14 cellular contexts compared by ENCODE assay signal in genomic region chr11:11427185-11427944, GRCh38.
DNase-seq lines count a peak whose midpoint lies in the region; ATAC-seq and TF ChIP-seq lines count a peak whose summit lies in the region.
"Had no signal": no experiment of that assay in that cellular context is flagged by ENCODE, and none has a peak within 500 bp of the region (broad histone marks: within the 10 kb centered on the region; RNA-seq: fewer than 3 reads in every experiment).

No MANE protein-coding gene starts in this region.

- H3K27me3 ChIP-seq in CD8-positive, alpha-beta T cell (ENCODE audit: insufficient read depth, low read length) = no peaks in the 10 kb centered on the region
- H3K27me3 ChIP-seq in endodermal cell (ENCODE audit: control insufficient read depth, insufficient read depth, low read length, poor library complexity, severe bottlenecking) = no peaks in the 10 kb centered on the region
- H3K27me3 ChIP-seq: suprapubic skin had no signal

- no peaks in the 10 kb centered on the region for H3K4me1 Mint-ChIP-seq in CD8-positive, alpha-beta T cell (ENCODE audit: low read depth)
- peaks cover 69% of the 10 kb centered on the region for H3K4me1 Mint-ChIP-seq in dendritic cell treated with granulocyte-macrophage colony-stimulating factor and Interleukin-4, amounts not matched to agents 40 ng/mL and 50 ng/mL, for 4 days (ENCODE audit: low read depth)
- peaks cover 7% of the 10 kb centered on the region for H3K4me1 Mint-ChIP-seq in endodermal cell

- no peaks in the 10 kb centered on the region for H3K36me3 Mint-ChIP-seq in CD8-positive, alpha-beta T cell
- H3K36me3 Mint-ChIP-seq in dendritic cell treated with granulocyte-macrophage colony-stimulating factor and Interleukin-4, amounts not matched to agents 40 ng/mL and 50 ng/mL, for 4 days (ENCODE audit: low read depth) = peaks cover 98% of the 10 kb centered on the region
- no peaks in the 10 kb centered on the region for H3K36me3 Mint-ChIP-seq in endodermal cell (ENCODE audit: low read depth)

- no peak for DNase-seq in CD8-positive, alpha-beta T cell
- DNase-seq in NCI-H1694 treated with DMSO at 0.1 percent for 48 hours (lab: John Stamatoyannopoulos, UW) = peak; percentile 34
- DNase-seq in mucosa of gallbladder (ENCODE audit: low spot score) = peak; percentile 42
- no peak for DNase-seq in HPDE6-E6E7 (ENCODE audit: extremely low spot score)
- DNase-seq in NCI-H2107 treated with DMSO at 0.1 percent for 48 hours (lab: John Stamatoyannopoulos, UW; ENCODE audit: unreplicated experiment) = no peak
- no peak for DNase-seq in endodermal cell
- DNase-seq: activated T-cell treated with anti-CD3 and anti-CD28 coated beads, Interleukin-2, amount 50 U/mL, for 4 hours; lower lobe of right lung; MM.1S; T-helper 9 cell had no signal

- no peaks in the 10 kb centered on the region for H3K4me1 ChIP-seq in CD8-positive, alpha-beta T cell (ENCODE audit: insufficient read depth, low read length)
- H3K4me1 ChIP-seq in endodermal cell (ENCODE audit: control insufficient read depth, insufficient read depth, low read length) = peaks cover 3% of the 10 kb centered on the region

- peak overlapping the region; percentile 20 for H3K27ac Mint-ChIP-seq in CD8-positive, alpha-beta T cell
- H3K27ac Mint-ChIP-seq in dendritic cell treated with granulocyte-macrophage colony-stimulating factor and Interleukin-4, amounts not matched to agents 40 ng/mL and 50 ng/mL, for 4 days = peak overlapping the region; percentile 63
- H3K27ac Mint-ChIP-seq in endodermal cell = no peak overlapping the region

- WGBS in endodermal cell (ENCODE audit: insufficient coverage in 1 of 2, insufficient read length in 1 of 2), 2 experiments = 84 to 95% methylated on average over 5 to 10 of the region's 13 CpGs

- H3K4me3 Mint-ChIP-seq in CD8-positive, alpha-beta T cell = no peak overlapping the region
- H3K4me3 Mint-ChIP-seq in dendritic cell treated with granulocyte-macrophage colony-stimulating factor and Interleukin-4, amounts not matched to agents 40 ng/mL and 50 ng/mL, for 4 days = no peak overlapping the region
- no peak overlapping the region for H3K4me3 Mint-ChIP-seq in endodermal cell
- H3K4me3 Mint-ChIP-seq: activated T-cell treated with anti-CD3 and anti-CD28 coated beads, Interleukin-2, amount 50 U/mL, for 4 hours had no signal

- no peak overlapping the region for H3K4me3 ChIP-seq in CD8-positive, alpha-beta T cell (ENCODE audit: low read depth, low read length)
- H3K4me3 ChIP-seq in endodermal cell (ENCODE audit: low read length) = no peak overlapping the region
- H3K4me3 ChIP-seq: lower lobe of right lung, suprapubic skin had no signal

- H3K9ac ChIP-seq in endodermal cell (ENCODE audit: extremely low read depth, low read length, poor library complexity, severe bottlenecking) = no peak overlapping the region

- peaks cover 3% of the 10 kb centered on the region for H3K27me3 Mint-ChIP-seq in CD8-positive, alpha-beta T cell (ENCODE audit: low read depth)
- peaks cover 55% of the 10 kb centered on the region for H3K27me3 Mint-ChIP-seq in dendritic cell treated with granulocyte-macrophage colony-stimulating factor and Interleukin-4, amounts not matched to agents 40 ng/mL and 50 ng/mL, for 4 days
- H3K27me3 Mint-ChIP-seq in endodermal cell (ENCODE audit: insufficient read depth) = peaks cover 7% of the 10 kb centered on the region

- H3K27ac ChIP-seq in CD8-positive, alpha-beta T cell (ENCODE audit: low read depth, low read length) = no peak overlapping the region
- H3K27ac ChIP-seq in endodermal cell (ENCODE audit: low read depth, low read length) = no peak overlapping the region
- H3K27ac ChIP-seq: lower lobe of right lung, suprapubic skin had no signal

- CTCF ChIA-PET in CD8-positive, alpha-beta T cell (lab: Charles Lee) = no interaction called here

- H3K9me3 Mint-ChIP-seq in CD8-positive, alpha-beta T cell = no peaks in the 10 kb centered on the region
- H3K9me3 Mint-ChIP-seq in dendritic cell treated with granulocyte-macrophage colony-stimulating factor and Interleukin-4, amounts not matched to agents 40 ng/mL and 50 ng/mL, for 4 days = no peaks in the 10 kb centered on the region
- no peaks in the 10 kb centered on the region for H3K9me3 Mint-ChIP-seq in endodermal cell
- H3K9me3 Mint-ChIP-seq: activated T-cell treated with anti-CD3 and anti-CD28 coated beads, Interleukin-2, amount 50 U/mL, for 4 hours had no signal

- ATAC-seq in CD8-positive, alpha-beta T cell = no peak
- ATAC-seq in GM18870 (IDR thresholded peaks at IDR 0.05; ENCODE audit: unreplicated experiment) = no peak
- ATAC-seq: activated T-cell treated with anti-CD3 and anti-CD28 coated beads, Interleukin-2, amount 50 U/mL, for 4 hours; esophagus mucosa; lower lobe of right lung had no signal

- no peaks in the 10 kb centered on the region for H3K36me3 ChIP-seq in CD8-positive, alpha-beta T cell (ENCODE audit: insufficient read depth, low read length)
- no peaks in the 10 kb centered on the region for H3K36me3 ChIP-seq in endodermal cell (ENCODE audit: control insufficient read depth, insufficient read depth, low read length)
- H3K36me3 ChIP-seq: suprapubic skin had no signal

- intact Hi-C loops in CD8-positive, alpha-beta T cell (cut with DNase I, micrococcal nuclease) = no loop called here
- intact Hi-C loops in dendritic cell treated with granulocyte-macrophage colony-stimulating factor and Interleukin-4, amounts not matched to agents 40 ng/mL and 50 ng/mL, for 4 days (cut with micrococcal nuclease) = no loop called here

- H3K9me3 ChIP-seq in CD8-positive, alpha-beta T cell (ENCODE audit: low read length) = no peaks in the 10 kb centered on the region
- no peaks in the 10 kb centered on the region for H3K9me3 ChIP-seq in endodermal cell (ENCODE audit: control insufficient read depth, low read length)
- H3K9me3 ChIP-seq: lower lobe of right lung, suprapubic skin had no signal

- POLR2A ChIA-PET in CD8-positive, alpha-beta T cell (lab: Charles Lee) = no interaction called here

- no peak for TF ChIP-seq CTCF in CD8-positive, alpha-beta T cell (IDR thresholded peaks at IDR 0.05)
- no peak for TF ChIP-seq CTCF in endodermal cell (conservative IDR thresholded peaks at IDR 0.05)

Comparison
In these comparisons a context has a peak if more than half of its experiments do, and no peak if none do; other contexts are left out.
1. DNase-seq: peak in NCI-H1694 treated with DMSO at 0.1 percent for 48 hours (single experiment) and mucosa of gallbladder (single experiment); none in CD8-positive, alpha-beta T cell (0 of 7), HPDE6-E6E7 (single experiment), NCI-H2107 treated with DMSO at 0.1 percent for 48 hours (single experiment) and endodermal cell (single experiment).